In genomic region chr12:27015730-27016076, GRCh38 we compare ENCODE assay signal across 8 cellular contexts. TPM values are rescaled to one million over a fixed set of nuclear protein-coding genes. Genes with fewer than 3 reads are reported as not detected.
A peak's percentile ranks its signal among the peaks of the same experiment; 100 is the strongest.
DNase-seq lines count a peak whose midpoint lies in the region; ATAC-seq and TF ChIP-seq lines count a peak whose summit lies in the region.

No MANE protein-coding gene starts in this region.

- CTCF ChIA-PET in Panc1 (lab: Charles Lee): interaction anchor here (0.6 to 1.9 kb wide), 12 partner anchors 10 to 830 kb away, joined by 3 to 42 read pairs (median 5); no protein-coding TSS in a partner anchor

- no peaks in the 10 kb centered on the region for H3K36me3 ChIP-seq in Panc1 (ENCODE audit: control insufficient read depth, insufficient read depth, low read length)
- H3K36me3 ChIP-seq in effector memory CD4-positive, alpha-beta T cell (ENCODE audit: control insufficient read depth, insufficient read depth, low read length): no peaks in the 10 kb centered on the region
- no peaks in the 10 kb centered on the region for H3K36me3 ChIP-seq in psoas muscle (ENCODE audit: insufficient read depth in 1 of 2, low read depth in 1 of 2)
- H3K36me3 ChIP-seq in prostate gland: no peaks in the 10 kb centered on the region

- H3K27me3 ChIP-seq in Panc1 (ENCODE audit: control insufficient read depth, insufficient read depth, low read length) (no peaks in the 10 kb centered on the region), psoas muscle (ENCODE audit: insufficient read depth in 3 of 3, low read length in 2 of 3) (no peaks in the 10 kb centered on the region), prostate gland (replicated peaks; ENCODE audit: insufficient read depth) (no peaks in the 10 kb centered on the region)
- no peaks in the 10 kb centered on the region for H3K27me3 ChIP-seq in effector memory CD4-positive, alpha-beta T cell (replicated peaks; ENCODE audit: control insufficient read depth, insufficient read depth, low read length, poor library complexity, severe bottlenecking)

- H3K4me3 ChIP-seq in Panc1 (ENCODE audit: low read depth in 2 of 2, low read length in 2 of 2) (no peak overlapping the region), psoas muscle (no peak overlapping the region), prostate gland (no peak overlapping the region)
- peak overlapping the region; percentile 10 for H3K4me3 ChIP-seq in effector memory CD4-positive, alpha-beta T cell (ENCODE audit: insufficient read depth, low read depth, low read length, poor library complexity, severe bottlenecking)

- DNase-seq in CD1c-positive myeloid dendritic cell (ENCODE audit: extremely low spot score): peak; percentile 59
- peak; percentile 55 for DNase-seq in HCEC 1CT
- no peak for DNase-seq in Panc1 (ENCODE audit: low read depth, low spot score)
- DNase-seq in effector memory CD4-positive, alpha-beta T cell: no peak
- DNase-seq in psoas muscle: no peak
- DNase-seq in prostate gland (ENCODE audit: low spot score): no peak

- in situ Hi-C loops in Panc1 (cut with HindIII; ENCODE audit: low pct_unique_long_range_greater_than_20kb, low sequenced_read_pairs): no loop called here

- H3K9me3 ChIP-seq in Panc1 (ENCODE audit: control insufficient read depth, insufficient read depth, low read depth, low read length) (no peaks in the 10 kb centered on the region), psoas muscle (no peaks in the 10 kb centered on the region), prostate gland (no peaks in the 10 kb centered on the region)
- H3K9me3 ChIP-seq in effector memory CD4-positive, alpha-beta T cell (ENCODE audit: control insufficient read depth, low read length): no peaks in the 10 kb centered on the region

- POLR2A ChIA-PET in Panc1 (lab: Charles Lee): interaction anchor here (0.6 to 1.0 kb wide), 3 partner anchors 290 to 591 kb away, joined by 3 to 4 read pairs (median 4); no protein-coding TSS in a partner anchor

- WGBS in psoas muscle, 3 donors: 23 to 39% (median 36%) methylated on average over 2 of the region's 2 CpGs
- WGBS in prostate gland: 14% methylated on average over 2 of the region's 2 CpGs

- no TSS peak for BruUV-seq in Panc1 (replicated peaks; lab: Mats Ljungman, UMichigan)

- intact Hi-C loops in Panc1 (cut with micrococcal nuclease; ENCODE audit: unreplicated experiment): loop anchor here (5.0 to 10.0 kb wide), 2 partner anchors 109 to 292 kb away; no protein-coding TSS in a partner anchor
- intact Hi-C loops in psoas muscle (cut with DNase I): loop anchor here (2.0 to 10.0 kb wide), 5 partner anchors 77 to 299 kb away; partner anchors contain the start of gene FGFR1OP2 (in 2 of the 2)
- intact Hi-C loops in prostate gland (cut with DNase I): loop anchor here (2.0 to 10.0 kb wide), 2 partner anchors 77 to 161 kb away; partner anchors contain the start of gene FGFR1OP2

- TF ChIP-seq CTCF in Panc1 (IDR thresholded peaks at IDR 0.05) (peak; percentile 73; the same call in 1 of the 2 replicates), psoas muscle (IDR thresholded peaks at IDR 0.05) (peak; percentile 39), prostate gland (IDR thresholded peaks at IDR 0.05) (peak in 2 of 4 experiments; percentile 48 to 54)

- peaks cover 25% of the 10 kb centered on the region for H3K4me1 ChIP-seq in Panc1 (ENCODE audit: control insufficient read depth, insufficient read depth, low read length)
- H3K4me1 ChIP-seq in effector memory CD4-positive, alpha-beta T cell (ENCODE audit: control insufficient read depth, insufficient read depth, low read length, poor library complexity, severe bottlenecking): peaks cover 23% of the 10 kb centered on the region
- peaks cover 19% of the 10 kb centered on the region for H3K4me1 ChIP-seq in psoas muscle
- no peaks in the 10 kb centered on the region for H3K4me1 ChIP-seq in prostate gland (replicated peaks)

- TF ChIP-seq POLR2A in prostate gland (IDR thresholded peaks at IDR 0.05): no peak

- no peak for ATAC-seq in Panc1
- no peak for ATAC-seq in psoas muscle
- no peak for ATAC-seq in HG03469 (IDR thresholded peaks at IDR 0.05; ENCODE audit: unreplicated experiment)
- no peak for ATAC-seq in GM18517 (IDR thresholded peaks at IDR 0.05; ENCODE audit: unreplicated experiment)

- H3K27ac ChIP-seq in Panc1 (ENCODE audit: low read length) (no peak overlapping the region; the same call in 1 of the 2 replicates), psoas muscle (peak overlapping the region; percentile 90), prostate gland (peak overlapping the region in 1 of 2 donors; percentile 91)
- peak overlapping the region; percentile 89 for H3K27ac ChIP-seq in effector memory CD4-positive, alpha-beta T cell (ENCODE audit: insufficient read depth, low read length, poor library complexity, severe bottlenecking)

RNA-seq across cellular contexts. Expression of gene TM7SF3, which starts 1.5 kb away (rescaled TPM):
- total RNA-seq in Panc1 (2021; ENCODE audit: unreplicated experiment) (59.8 TPM), psoas muscle (10 to 100 TPM in 2 of 4 donors, 1 to 10 TPM in 2; 6.0 to 16.5 (median 10.2) TPM), prostate gland (100 to 1,000 TPM in 1 of 2 donors, 10 to 100 TPM in 1; 94.5 to 132 TPM)
- 39.7 TPM for polyA plus RNA-seq in Panc1 (2012; ENCODE audit: insufficient read length)
- polyA plus RNA-seq in psoas muscle: 10 to 100 TPM; 10.4 to 13.1 (median 12.7) TPM

RNA-seq across cellular contexts. Expression of gene MED21, which starts 6.7 kb away (rescaled TPM):
- total RNA-seq in Panc1 (2021; ENCODE audit: unreplicated experiment) (54.8 TPM), psoas muscle (10 to 100 TPM; 40.1 to 52.6 (median 44.2) TPM), prostate gland (10 to 100 TPM; 36.2 to 52.0 TPM)
- polyA plus RNA-seq in Panc1 (2012; ENCODE audit: insufficient read length): 26.1 TPM
- polyA plus RNA-seq in psoas muscle: 10 to 100 TPM; 20.2 to 53.1 (median 36.9) TPM

Comparison
In these comparisons a context has a peak if more than half of its experiments do, and no peak if none do; other contexts are left out.
1. DNase-seq: peak in CD1c-positive myeloid dendritic cell (single experiment) and HCEC 1CT (single experiment); none in Panc1 (single experiment), effector memory CD4-positive, alpha-beta T cell (0 of 3), psoas muscle (0 of 2) and prostate gland (single experiment).